In genomic region chr6:99393366-99393697, GRCh38 we compare ENCODE assay signal across 8 cellular contexts. TPM values are rescaled to one million over a fixed set of nuclear protein-coding genes. Genes with fewer than 3 reads are reported as not detected.
DNase-seq lines count a peak whose midpoint lies in the region; ATAC-seq and TF ChIP-seq lines count a peak whose summit lies in the region.

No MANE protein-coding gene starts in this region.

- no peaks in the 10 kb centered on the region for H3K4me1 ChIP-seq in mucosa of descending colon (ENCODE audit: low read depth)

- peaks cover 11% of the 10 kb centered on the region for H3K4me1 Mint-ChIP-seq in CD14-positive monocyte

- peaks cover 6 to 14% of the 10 kb centered on the region in 2 donors for H3K36me3 Mint-ChIP-seq in CD14-positive monocyte

- H3K36me3 ChIP-seq in mucosa of descending colon (ENCODE audit: low read depth): no peaks in the 10 kb centered on the region

- TF ChIP-seq CTCF in CD14-positive monocyte (IDR thresholded peaks at IDR 0.05) (no peak), cardiac fibroblast (IDR thresholded peaks at IDR 0.05; ENCODE audit: low read depth, low read length) (no peak), mucosa of descending colon (IDR thresholded peaks at IDR 0.05) (no peak)

- peaks cover 0 to 5% (median 3%) of the 10 kb centered on the region in 3 donors for H3K27me3 Mint-ChIP-seq in CD14-positive monocyte (ENCODE audit: low read depth in 3 of 3)

- peak overlapping the region; percentile 69 to 72 for H3K4me3 ChIP-seq in cardiac fibroblast (replicated peaks in 1 of 2; ENCODE audit: low read depth in 2 of 2, low read length in 2 of 2)
- H3K4me3 ChIP-seq in mucosa of descending colon: peak overlapping the region; percentile 54

- no peaks in the 10 kb centered on the region for H3K9me3 ChIP-seq in mucosa of descending colon

- H3K9me3 Mint-ChIP-seq in CD14-positive monocyte: peaks cover 0 to 1% (median 0%) of the 10 kb centered on the region in 7 donors

- no peak for DNase-seq in CD14-positive monocyte (ENCODE audit: low spot score)
- no peak for DNase-seq in cardiac fibroblast (ENCODE audit: low read depth in 2 of 2)
- no peak for DNase-seq in mucosa of descending colon
- no peak for DNase-seq in HCEC 1CT
- no peak for DNase-seq in AG08396 (ENCODE audit: low spot score)
- DNase-seq in DMS 273 (lab: John Stamatoyannopoulos, UW; ENCODE audit: unreplicated experiment): no peak

- ATAC-seq in GM21360 (IDR thresholded peaks at IDR 0.05; ENCODE audit: unreplicated experiment) (peak; percentile 19), HG03571 (IDR thresholded peaks at IDR 0.05; ENCODE audit: unreplicated experiment) (peak; percentile 22), mucosa of descending colon (no peak)

- intact Hi-C loops in CD14-positive monocyte (cut with micrococcal nuclease) (no loop called here), mucosa of descending colon (cut with DNase I, micrococcal nuclease) (no loop called here)

- H3K4me3 Mint-ChIP-seq in CD14-positive monocyte: peak overlapping the region; percentile 97 to 98

- H3K27ac Mint-ChIP-seq in CD14-positive monocyte: peak overlapping the region in 1 of 7 donors; percentile 95

RNA-seq across cellular contexts. Expression of gene COQ3, which starts 0.7 kb away (rescaled TPM):
- polyA plus RNA-seq in CD14-positive monocyte: 1 to 10 TPM; 1.6 to 2.3 TPM
- total RNA-seq in mucosa of descending colon: 10 to 100 TPM in 1 of 3 donors, 1 to 10 TPM in 2; 8.9 to 12.6 (median 9.5) TPM

RNA-seq across cellular contexts. Expression of gene PNISR, which starts 31.8 kb away (rescaled TPM):
- 10 to 100 TPM; 28.9 to 33.9 TPM for polyA plus RNA-seq in CD14-positive monocyte
- total RNA-seq in mucosa of descending colon: 100 to 1,000 TPM in 2 of 3 donors, 10 to 100 TPM in 1; 77.4 to 121 (median 105) TPM

RNA-seq across cellular contexts. Expression of gene FAXC, which starts 43.9 kb away (rescaled TPM):
- polyA plus RNA-seq in CD14-positive monocyte: not detected
- 10 to 100 TPM in 1 of 3 donors, 1 to 10 TPM in 2; 1.0 to 25.8 (median 2.0) TPM for total RNA-seq in mucosa of descending colon
